Comparison of ENCODE assay signal across 9 cellular contexts in the genomic region with DNA sequence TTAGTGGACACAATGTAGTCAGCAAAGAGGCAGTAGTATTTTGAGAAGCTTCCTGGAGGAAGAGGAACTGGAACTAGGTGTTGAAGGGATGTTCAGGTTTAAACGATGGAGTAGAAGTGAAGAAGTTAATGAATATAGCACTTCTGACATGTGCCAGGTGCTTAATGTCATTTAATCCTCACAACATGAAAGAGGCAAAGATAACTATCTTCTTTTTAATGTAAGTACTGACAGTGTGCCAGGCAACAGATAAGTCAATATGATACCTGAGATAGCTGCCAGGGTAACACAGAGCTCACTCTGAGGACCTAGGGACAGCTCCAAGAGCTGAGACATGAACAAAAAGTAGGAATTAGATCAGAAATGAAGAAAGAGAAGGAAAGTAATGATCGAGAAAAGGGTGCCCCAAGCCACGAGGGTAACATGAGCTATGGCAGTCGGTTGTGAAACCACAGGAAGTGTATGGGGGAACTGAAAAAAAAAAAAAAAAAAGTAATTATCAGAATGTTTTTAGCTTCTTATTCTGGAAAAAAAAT.
A peak's percentile ranks its signal among the peaks of the same experiment; 100 is the strongest.
DNase-seq lines count a peak whose midpoint lies in the region; ATAC-seq and TF ChIP-seq lines count a peak whose summit lies in the region.
"Had no signal": no experiment of that assay in that cellular context is flagged by ENCODE, and none has a peak within 500 bp of the region (broad histone marks: within the 10 kb centered on the region; RNA-seq: fewer than 3 reads in every experiment).

No MANE protein-coding gene starts in this region.

- no peaks in the 10 kb centered on the region for H3K27me3 Mint-ChIP-seq in CD14-positive monocyte (ENCODE audit: low read depth in 3 of 3)

- no peaks in the 10 kb centered on the region for H3K36me3 ChIP-seq in H7 (replicated peaks; ENCODE audit: control insufficient read depth, insufficient read depth, low read length)
- H3K36me3 ChIP-seq: SJSA1 had no signal

- no peaks in the 10 kb centered on the region for H3K27me3 ChIP-seq in H7 (ENCODE audit: control insufficient read depth, insufficient read depth, low read length)
- H3K27me3 ChIP-seq: SJSA1 had no signal

- no peaks in the 10 kb centered on the region for H3K36me3 Mint-ChIP-seq in CD14-positive monocyte

- TF ChIP-seq CTCF in CD14-positive monocyte (IDR thresholded peaks at IDR 0.05) = no peak

- ATAC-seq in GM19351 (IDR thresholded peaks at IDR 0.05; ENCODE audit: unreplicated experiment) = peak; percentile 76
- ATAC-seq in HG03520 (IDR thresholded peaks at IDR 0.05; ENCODE audit: unreplicated experiment) = peak; percentile 56

- H3K4me1 Mint-ChIP-seq in CD14-positive monocyte = peaks cover 19% of the 10 kb centered on the region

- H3K4me3 Mint-ChIP-seq in CD14-positive monocyte = peak overlapping the region; percentile 7 to 49

- DNase-seq in CD14-positive monocyte (ENCODE audit: low spot score) (no peak), SKM-1 treated with dmso at 0.1 percent for 144 hours (lab: John Stamatoyannopoulos, UW; ENCODE audit: unreplicated experiment) (peak; percentile 55), SHP77 (lab: John Stamatoyannopoulos, UW) (no peak), H7 (no peak), NCI-H82 (lab: John Stamatoyannopoulos, UW) (no peak), Ammon's horn (ENCODE audit: low spot score) (no peak)

- H3K27ac Mint-ChIP-seq in CD14-positive monocyte = peak overlapping the region; percentile 82 to 95 (median 92)

- intact Hi-C loops in CD14-positive monocyte (cut with micrococcal nuclease) = no loop called here

- H3K4me3 ChIP-seq in H7 (ENCODE audit: insufficient read depth, low read depth, low read length) = no peak overlapping the region
- H3K4me3 ChIP-seq: SJSA1 had no signal

- peaks cover 0 to 3% (median 0%) of the 10 kb centered on the region in 7 donors for H3K9me3 Mint-ChIP-seq in CD14-positive monocyte
